ENCODE assay signal across 9 cellular contexts in genomic region chr7:129951076-129952011, GRCh38. TPM values are rescaled to one million over a fixed set of nuclear protein-coding genes. Genes with fewer than 3 reads are reported as not detected.
DNase-seq lines count a peak whose midpoint lies in the region; ATAC-seq and TF ChIP-seq lines count a peak whose summit lies in the region.
"Had no signal": no experiment of that assay in that cellular context is flagged by ENCODE, and none has a peak within 500 bp of the region (broad histone marks: within the 10 kb centered on the region; RNA-seq: fewer than 3 reads in every experiment).

No MANE protein-coding gene starts in this region.

- H3K27ac Mint-ChIP-seq in T-helper 1 cell treated with Interleukin-12 subunit alpha and Interleukin-12 subunit beta and Interleukin-4 antibody, amounts not matched to agents 30 μg/mL and 1 μg/mL, for 36 hours: peak overlapping the region; percentile 96
- H3K27ac Mint-ChIP-seq in progenitor cell of endocrine pancreas: no peak overlapping the region
- H3K27ac Mint-ChIP-seq: brain had no signal

- H4K20me1 ChIP-seq in neural cell (ENCODE audit: insufficient read depth): peaks cover 4% of the 10 kb centered on the region

- peak overlapping the region; percentile 90 for H3K4me2 ChIP-seq in neural cell (ENCODE audit: low read length)

- no peaks in the 10 kb centered on the region for H3K9me2 ChIP-seq in neural cell (ENCODE audit: insufficient read depth, low read length)

- TF ChIP-seq EP300 in neural cell (conservative IDR thresholded peaks at IDR 0.05; ENCODE audit: poor library complexity, severe bottlenecking): no peak

- no peak for TF ChIP-seq RAD21 in neural cell (conservative IDR thresholded peaks at IDR 0.05)

- no peaks in the 10 kb centered on the region for H3K9me3 ChIP-seq in neural cell (ENCODE audit: low read length)

- peaks cover 4% of the 10 kb centered on the region for H3K4me1 Mint-ChIP-seq in T-helper 1 cell treated with Interleukin-12 subunit alpha and Interleukin-12 subunit beta and Interleukin-4 antibody, amounts not matched to agents 30 μg/mL and 1 μg/mL, for 36 hours (ENCODE audit: low read depth)
- H3K4me1 Mint-ChIP-seq in progenitor cell of endocrine pancreas (ENCODE audit: low read depth): peaks cover 28% of the 10 kb centered on the region

- H3K79me2 ChIP-seq in neural cell (replicated peaks; ENCODE audit: insufficient read depth, low read length): peaks cover 64% of the 10 kb centered on the region

- H3K36me3 Mint-ChIP-seq in T-helper 1 cell treated with Interleukin-12 subunit alpha and Interleukin-12 subunit beta and Interleukin-4 antibody, amounts not matched to agents 30 μg/mL and 1 μg/mL, for 36 hours (ENCODE audit: low read depth): peaks cover 1% of the 10 kb centered on the region
- H3K36me3 Mint-ChIP-seq in progenitor cell of endocrine pancreas (ENCODE audit: insufficient read depth): peaks cover 2% of the 10 kb centered on the region

- H3K9me3 Mint-ChIP-seq in T-helper 1 cell treated with Interleukin-12 subunit alpha and Interleukin-12 subunit beta and Interleukin-4 antibody, amounts not matched to agents 30 μg/mL and 1 μg/mL, for 36 hours: no peaks in the 10 kb centered on the region
- H3K9me3 Mint-ChIP-seq in progenitor cell of endocrine pancreas (ENCODE audit: low read depth): no peaks in the 10 kb centered on the region
- H3K9me3 Mint-ChIP-seq: brain had no signal

- TF ChIP-seq CTCF in epithelial cell of proximal tubule (conservative IDR thresholded peaks at IDR 0.05; ENCODE audit: low read depth, low read length) (no peak), neural cell (IDR thresholded peaks at IDR 0.05; ENCODE audit: poor library complexity, severe bottlenecking) (no peak), progenitor cell of endocrine pancreas (IDR thresholded peaks at IDR 0.05; ENCODE audit: unreplicated experiment) (no peak)

- no peak overlapping the region for H3K4me3 Mint-ChIP-seq in T-helper 1 cell treated with Interleukin-12 subunit alpha and Interleukin-12 subunit beta and Interleukin-4 antibody, amounts not matched to agents 30 μg/mL and 1 μg/mL, for 36 hours
- H3K4me3 Mint-ChIP-seq in progenitor cell of endocrine pancreas (ENCODE audit: low read depth): no peak overlapping the region
- H3K4me3 Mint-ChIP-seq: brain had no signal

- DNase-seq in T-helper 1 cell (no peak), RKO (ENCODE audit: low spot score) (peak; percentile 74), epithelial cell of proximal tubule (ENCODE audit: low read depth) (no peak), progenitor cell of endocrine pancreas (ENCODE audit: low spot score, unreplicated experiment) (no peak), NCI-H2196 (lab: John Stamatoyannopoulos, UW; ENCODE audit: unreplicated experiment) (no peak)

- no peak for ATAC-seq in HG02981 (IDR thresholded peaks at IDR 0.05; ENCODE audit: unreplicated experiment)

- H3K9ac ChIP-seq in neural cell (ENCODE audit: low read length): peak overlapping the region; percentile 99

- H2AFZ ChIP-seq in neural cell (ENCODE audit: low read depth, low read length): no peak overlapping the region

- H3K27me3 ChIP-seq in neural cell (ENCODE audit: insufficient read depth, low read depth, low read length): no peaks in the 10 kb centered on the region

- peak overlapping the region; percentile 95 for H3K27ac ChIP-seq in neural cell (ENCODE audit: low read length)

- peak overlapping the region; percentile 71 for H3K4me3 ChIP-seq in epithelial cell of proximal tubule (ENCODE audit: low read depth, low read length)
- peak overlapping the region; percentile 98 for H3K4me3 ChIP-seq in neural cell (ENCODE audit: low read length)

- H3K27me3 Mint-ChIP-seq in T-helper 1 cell treated with Interleukin-12 subunit alpha and Interleukin-12 subunit beta and Interleukin-4 antibody, amounts not matched to agents 30 μg/mL and 1 μg/mL, for 36 hours (ENCODE audit: low read depth): no peaks in the 10 kb centered on the region
- H3K27me3 Mint-ChIP-seq in progenitor cell of endocrine pancreas: no peaks in the 10 kb centered on the region

- H3K36me3 ChIP-seq in neural cell (ENCODE audit: insufficient read depth, low read length): no peaks in the 10 kb centered on the region

- H3F3A ChIP-seq in neural cell (ENCODE audit: insufficient read depth, low read length, poor library complexity, severe bottlenecking): peaks cover 8% of the 10 kb centered on the region

TF ChIP-seq in neural cell, 6 proteins besides CTCF, POLR2A, EP300 and RAD21:
- TF ChIP-seq REST (IDR thresholded peaks at IDR 0.05; ENCODE audit: borderline replicate concordance): no peak
- TF ChIP-seq MXI1 (conservative IDR thresholded peaks at IDR 0.05; ENCODE audit: poor library complexity, severe bottlenecking): no peak
- TF ChIP-seq POLR2AphosphoS5 (IDR thresholded peaks at IDR 0.05): no peak
- no peak for TF ChIP-seq EZH2 (IDR thresholded peaks at IDR 0.05; ENCODE audit: borderline replicate concordance, insufficient read depth, low read length, poor library complexity, severe bottlenecking)
- no peak for TF ChIP-seq TAF1 (IDR thresholded peaks at IDR 0.05; ENCODE audit: low read depth)
- no peak for TF ChIP-seq SMC3 (conservative IDR thresholded peaks at IDR 0.05; ENCODE audit: poor library complexity)

RNA-seq across cellular contexts. Expression of gene UBE2H, which starts 1.4 kb away (rescaled TPM):
- total RNA-seq in epithelial cell of proximal tubule: 58.7 and 88.1 TPM in 2 replicates
- 96.1 and 104 TPM in 2 replicates for polyA plus RNA-seq in neural cell
- polyA minus RNA-seq in neural cell: 186 and 198 TPM in 2 replicates
- total RNA-seq in progenitor cell of endocrine pancreas: 87.6 and 99.1 TPM in 2 replicates
